In the genomic region with DNA sequence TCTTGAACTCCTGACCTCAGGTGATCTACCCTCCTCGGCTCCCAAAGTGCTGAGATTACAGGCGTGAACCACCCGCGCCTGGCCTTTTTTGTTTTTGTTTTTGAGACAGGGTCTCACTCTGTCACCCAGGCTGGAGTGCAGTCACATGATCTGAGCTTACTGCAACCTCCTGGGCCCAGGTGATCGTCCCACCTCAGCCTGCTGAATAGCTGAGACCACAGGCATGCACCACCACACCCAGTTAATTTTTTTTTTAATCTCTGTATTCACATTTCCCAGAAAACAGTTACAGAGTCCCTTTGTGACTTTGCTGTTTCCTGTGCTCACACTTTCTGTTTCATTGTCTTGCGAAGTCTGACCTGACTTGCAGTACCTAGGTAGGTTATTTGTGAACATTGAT, we compare ENCODE assay signal across 1 cellular context.
TF ChIP-seq lines count a peak whose summit lies in the region.

No MANE protein-coding gene starts in this region.

TF ChIP-seq in HepG2, 621 proteins besides CTCF, POLR2A, EP300 and RAD21:
- TF ChIP-seq PHB2 (IDR thresholded peaks at IDR 0.05; ENCODE audit: partially characterized antibody) (no peak), ZIK1 (CRISPR knock-in tag; IDR thresholded peaks at IDR 0.05; ENCODE audit: borderline replicate concordance, low read depth) (no peak), CHD2 (IDR thresholded peaks at IDR 0.05; ENCODE audit: low read depth, low read length) (no peak), GFI1 (CRISPR knock-in tag; IDR thresholded peaks at IDR 0.05; ENCODE audit: borderline replicate concordance) (no peak), PHF5A (CRISPR knock-in tag; IDR thresholded peaks at IDR 0.05; ENCODE audit: low read depth, unreplicated experiment) (no peak), ZSCAN29 (CRISPR knock-in tag; conservative IDR thresholded peaks at IDR 0.05) (no peak)
- TF ChIP-seq, protein P1, sequence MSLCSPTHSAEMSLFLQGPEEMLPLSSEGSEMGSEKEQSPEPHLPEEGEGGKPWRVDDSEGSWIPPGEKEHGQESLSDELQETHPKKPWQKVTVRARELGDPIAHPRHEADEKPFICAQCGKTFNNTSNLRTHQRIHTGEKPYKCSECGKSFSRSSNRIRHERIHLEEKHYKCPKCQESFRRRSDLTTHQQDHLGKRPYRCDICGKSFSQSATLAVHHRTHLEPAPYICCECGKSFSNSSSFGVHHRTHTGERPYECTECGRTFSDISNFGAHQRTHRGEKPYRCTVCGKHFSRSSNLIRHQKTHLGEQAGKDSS (CRISPR knock-in tag; IDR thresholded peaks at IDR 0.05; ENCODE audit: borderline replicate concordance, low read depth): no peak
- TF ChIP-seq, protein P2, sequence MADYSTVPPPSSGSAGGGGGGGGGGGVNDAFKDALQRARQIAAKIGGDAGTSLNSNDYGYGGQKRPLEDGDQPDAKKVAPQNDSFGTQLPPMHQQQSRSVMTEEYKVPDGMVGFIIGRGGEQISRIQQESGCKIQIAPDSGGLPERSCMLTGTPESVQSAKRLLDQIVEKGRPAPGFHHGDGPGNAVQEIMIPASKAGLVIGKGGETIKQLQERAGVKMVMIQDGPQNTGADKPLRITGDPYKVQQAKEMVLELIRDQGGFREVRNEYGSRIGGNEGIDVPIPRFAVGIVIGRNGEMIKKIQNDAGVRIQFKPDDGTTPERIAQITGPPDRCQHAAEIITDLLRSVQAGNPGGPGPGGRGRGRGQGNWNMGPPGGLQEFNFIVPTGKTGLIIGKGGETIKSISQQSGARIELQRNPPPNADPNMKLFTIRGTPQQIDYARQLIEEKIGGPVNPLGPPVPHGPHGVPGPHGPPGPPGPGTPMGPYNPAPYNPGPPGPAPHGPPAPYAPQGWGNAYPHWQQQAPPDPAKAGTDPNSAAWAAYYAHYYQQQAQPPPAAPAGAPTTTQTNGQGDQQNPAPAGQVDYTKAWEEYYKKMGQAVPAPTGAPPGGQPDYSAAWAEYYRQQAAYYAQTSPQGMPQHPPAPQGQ (CRISPR knock-in tag; IDR thresholded peaks at IDR 0.05; ENCODE audit: borderline replicate concordance): no peak
